Comparison of ENCODE assay signal across 23 cellular contexts in genomic region chr10:90372442-90372841, GRCh38.
"Had no signal": no experiment of that assay in that cellular context is flagged by ENCODE, and none has a peak within 500 bp of the region (broad histone marks: within the 10 kb centered on the region; RNA-seq: fewer than 3 reads in every experiment).

No MANE protein-coding gene starts in this region.

- H3K4me3 ChIP-seq: dorsolateral prefrontal cortex, lung, neural progenitor cell, right lobe of liver, suprapubic skin, transverse colon, upper lobe of right lung, uterus had no signal

- H3K36me3 Mint-ChIP-seq: immature natural killer cell, memory B cell, neural progenitor cell had no signal

- ATAC-seq: left lobe of liver; natural killer cell; right lobe of liver; stimulated activated naive CD8-positive, alpha-beta T cell treated with anti-CD3 and anti-CD28 coated beads, Interleukin-15, amount 100 ng/mL, for 72 hours; upper lobe of right lung had no signal

- H3K27me3 Mint-ChIP-seq: progenitor cell of endocrine pancreas; stimulated activated naive CD8-positive, alpha-beta T cell treated with anti-CD3 and anti-CD28 coated beads, Interleukin-15, amount 100 ng/mL, for 72 hours had no signal

- DNase-seq: dorsolateral prefrontal cortex; effector CD4-positive, alpha-beta T cell; foreskin melanocyte; hypothalamus; immature natural killer cell; natural killer cell; right lobe of liver; small intestine; stimulated activated CD4-positive, alpha-beta T cell treated with anti-CD3 and anti-CD28 coated beads, Interleukin-12 subunit alpha, Interleukin-12 subunit beta, amount 100 ng/mL, for 4 hours; stimulated activated CD4-positive, alpha-beta T cell treated with anti-CD3 and anti-CD28 coated beads, Interleukin-1b, Interleukin-23, amount 100 ng/mL, for 48 hours; stimulated activated CD4-positive, alpha-beta T cell treated with anti-CD3 and anti-CD28 coated beads, Interleukin-4, amount 100 ng/mL, for 1 hour; stimulated activated CD8-positive, alpha-beta memory T cell treated with anti-CD3 and anti-CD28 coated beads, Interleukin-4, amount 100 ng/mL, for 48 hours; stimulated activated naive CD4-positive, alpha-beta T cell; stimulated activated naive CD8-positive, alpha-beta T cell treated with anti-CD3 and anti-CD28 coated beads, Interleukin-15, amount 100 ng/mL, for 72 hours; transverse colon; upper lobe of right lung; uterus had no signal

- H3K4me1 Mint-ChIP-seq: immature natural killer cell; memory B cell; natural killer cell; neural progenitor cell; stimulated activated naive CD8-positive, alpha-beta T cell treated with anti-CD3 and anti-CD28 coated beads, Interleukin-15, amount 100 ng/mL, for 72 hours had no signal

- H3K4me3 Mint-ChIP-seq: immature natural killer cell; memory B cell; natural killer cell; neural progenitor cell; stimulated activated naive CD8-positive, alpha-beta T cell treated with anti-CD3 and anti-CD28 coated beads, Interleukin-15, amount 100 ng/mL, for 72 hours had no signal

- H3K27ac Mint-ChIP-seq: immature natural killer cell; memory B cell; natural killer cell; neural progenitor cell; progenitor cell of endocrine pancreas; stimulated activated naive CD8-positive, alpha-beta T cell treated with anti-CD3 and anti-CD28 coated beads, Interleukin-15, amount 100 ng/mL, for 72 hours had no signal
